Comparison of ENCODE assay signal across 1 cellular context in the genomic region with DNA sequence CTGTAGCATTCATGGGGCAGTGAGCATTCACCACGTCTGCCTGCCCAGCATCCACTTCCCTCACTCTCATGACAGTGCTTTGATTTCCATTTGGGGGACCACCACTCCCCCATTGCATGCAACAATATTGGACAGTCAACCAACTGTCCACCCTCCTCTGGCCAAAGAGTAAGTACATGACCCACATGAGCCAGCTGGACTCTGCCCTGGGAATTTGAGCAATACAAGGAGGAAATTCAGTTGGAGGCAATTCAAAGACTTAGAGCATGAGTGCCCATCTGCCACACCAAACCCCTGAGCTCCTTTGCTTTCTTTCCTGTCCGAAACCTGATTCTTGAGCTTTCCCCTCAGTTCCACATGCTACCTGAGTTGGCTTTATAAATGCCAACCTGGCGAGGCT.
TF ChIP-seq lines count a peak whose summit lies in the region.

No MANE protein-coding gene starts in this region.

TF ChIP-seq in GM23338, 12 proteins besides CTCF, POLR2A, EP300 and RAD21 (continued from another document):
- TF ChIP-seq ZNF462 (CRISPR knock-in tag; IDR thresholded peaks at IDR 0.05) (no peak), POLR2AphosphoS5 (IDR thresholded peaks at IDR 0.05; ENCODE audit: low read depth) (no peak), CREB1 (CRISPR knock-in tag; IDR thresholded peaks at IDR 0.05; ENCODE audit: low read depth) (no peak), STAT1 (IDR thresholded peaks at IDR 0.05; ENCODE audit: unreplicated experiment) (no peak), NANOG (IDR thresholded peaks at IDR 0.05; ENCODE audit: borderline replicate concordance) (no peak)
- TF ChIP-seq, protein P1, sequence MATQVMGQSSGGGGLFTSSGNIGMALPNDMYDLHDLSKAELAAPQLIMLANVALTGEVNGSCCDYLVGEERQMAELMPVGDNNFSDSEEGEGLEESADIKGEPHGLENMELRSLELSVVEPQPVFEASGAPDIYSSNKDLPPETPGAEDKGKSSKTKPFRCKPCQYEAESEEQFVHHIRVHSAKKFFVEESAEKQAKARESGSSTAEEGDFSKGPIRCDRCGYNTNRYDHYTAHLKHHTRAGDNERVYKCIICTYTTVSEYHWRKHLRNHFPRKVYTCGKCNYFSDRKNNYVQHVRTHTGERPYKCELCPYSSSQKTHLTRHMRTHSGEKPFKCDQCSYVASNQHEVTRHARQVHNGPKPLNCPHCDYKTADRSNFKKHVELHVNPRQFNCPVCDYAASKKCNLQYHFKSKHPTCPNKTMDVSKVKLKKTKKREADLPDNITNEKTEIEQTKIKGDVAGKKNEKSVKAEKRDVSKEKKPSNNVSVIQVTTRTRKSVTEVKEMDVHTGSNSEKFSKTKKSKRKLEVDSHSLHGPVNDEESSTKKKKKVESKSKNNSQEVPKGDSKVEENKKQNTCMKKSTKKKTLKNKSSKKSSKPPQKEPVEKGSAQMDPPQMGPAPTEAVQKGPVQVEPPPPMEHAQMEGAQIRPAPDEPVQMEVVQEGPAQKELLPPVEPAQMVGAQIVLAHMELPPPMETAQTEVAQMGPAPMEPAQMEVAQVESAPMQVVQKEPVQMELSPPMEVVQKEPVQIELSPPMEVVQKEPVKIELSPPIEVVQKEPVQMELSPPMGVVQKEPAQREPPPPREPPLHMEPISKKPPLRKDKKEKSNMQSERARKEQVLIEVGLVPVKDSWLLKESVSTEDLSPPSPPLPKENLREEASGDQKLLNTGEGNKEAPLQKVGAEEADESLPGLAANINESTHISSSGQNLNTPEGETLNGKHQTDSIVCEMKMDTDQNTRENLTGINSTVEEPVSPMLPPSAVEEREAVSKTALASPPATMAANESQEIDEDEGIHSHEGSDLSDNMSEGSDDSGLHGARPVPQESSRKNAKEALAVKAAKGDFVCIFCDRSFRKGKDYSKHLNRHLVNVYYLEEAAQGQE (IDR thresholded peaks at IDR 0.05; ENCODE audit: unreplicated experiment), result no peak
- TF ChIP-seq, protein P2, sequence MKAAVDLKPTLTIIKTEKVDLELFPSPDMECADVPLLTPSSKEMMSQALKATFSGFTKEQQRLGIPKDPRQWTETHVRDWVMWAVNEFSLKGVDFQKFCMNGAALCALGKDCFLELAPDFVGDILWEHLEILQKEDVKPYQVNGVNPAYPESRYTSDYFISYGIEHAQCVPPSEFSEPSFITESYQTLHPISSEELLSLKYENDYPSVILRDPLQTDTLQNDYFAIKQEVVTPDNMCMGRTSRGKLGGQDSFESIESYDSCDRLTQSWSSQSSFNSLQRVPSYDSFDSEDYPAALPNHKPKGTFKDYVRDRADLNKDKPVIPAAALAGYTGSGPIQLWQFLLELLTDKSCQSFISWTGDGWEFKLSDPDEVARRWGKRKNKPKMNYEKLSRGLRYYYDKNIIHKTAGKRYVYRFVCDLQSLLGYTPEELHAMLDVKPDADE (IDR thresholded peaks at IDR 0.05), result no peak
